Comparison of ENCODE assay signal across 8 cellular contexts in the genomic region with DNA sequence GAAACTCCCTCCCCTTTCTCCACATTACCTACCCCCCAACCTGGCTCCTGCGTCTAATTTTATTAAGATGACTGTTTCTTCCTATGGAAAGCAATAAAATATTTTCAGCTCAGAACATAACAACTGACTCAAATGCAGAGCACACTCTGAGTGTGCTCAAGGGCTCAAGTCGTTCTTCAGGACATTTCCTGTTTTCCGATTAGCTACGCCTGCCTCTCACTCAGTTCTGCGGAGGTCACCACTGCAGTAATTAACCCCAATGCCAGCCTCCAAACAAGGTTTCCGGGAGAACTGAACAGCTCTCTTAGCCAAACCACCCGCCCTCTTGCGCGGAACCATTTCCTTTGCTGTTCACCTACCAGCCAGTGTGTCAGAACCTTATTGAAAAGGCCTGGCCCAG. TPM values are rescaled to one million over a fixed set of nuclear protein-coding genes. Genes with fewer than 3 reads are reported as not detected.
DNase-seq lines count a peak whose midpoint lies in the region; ATAC-seq and TF ChIP-seq lines count a peak whose summit lies in the region.

No MANE protein-coding gene starts in this region.

- TF ChIP-seq CTCF in GM10248 (IDR thresholded peaks at IDR 0.05; ENCODE audit: control extremely low read depth, extremely low read depth, low read depth, missing control alignments) = no peak

- H3K4me1 Mint-ChIP-seq in activated naive CD8-positive, alpha-beta T cell treated with anti-CD3 and anti-CD28 coated beads, Interleukin-2, amount 50 U/mL, for 24 hours = peaks cover 29% of the 10 kb centered on the region

- POLR2A ChIA-PET in GM10248 (lab: Yijun Ruan, JAX) = no interaction called here

- WGBS in mesenchymal stem cell = 8% methylated on average over 9 of the region's 9 CpGs

- H3K27me3 ChIP-seq in mesenchymal stem cell (ENCODE audit: control insufficient read depth in 1 of 2, insufficient read depth in 1 of 2, low read length in 2 of 2) = no peaks in the 10 kb centered on the region

- H3K9me3 Mint-ChIP-seq in activated naive CD8-positive, alpha-beta T cell treated with anti-CD3 and anti-CD28 coated beads, Interleukin-2, amount 50 U/mL, for 24 hours = no peaks in the 10 kb centered on the region

- H3K9me3 ChIP-seq in mesenchymal stem cell (ENCODE audit: control insufficient read depth, low read length) = no peaks in the 10 kb centered on the region

- H3K4ac ChIP-seq in mesenchymal stem cell (ENCODE audit: low read depth in 1 of 2, low read length in 2 of 2) = peak overlapping the region in 1 of 2 experiments; percentile 77

- H3K27ac ChIP-seq in mesenchymal stem cell (ENCODE audit: low read length, poor library complexity, severe bottlenecking) = peak overlapping the region; percentile 98

- peak overlapping the region; percentile 78 for H4K8ac ChIP-seq in mesenchymal stem cell (ENCODE audit: low read length)

- ATAC-seq in activated naive CD8-positive, alpha-beta T cell treated with anti-CD3 and anti-CD28 coated beads, Interleukin-2, amount 50 U/mL, for 24 hours = peak; percentile 59
- ATAC-seq in GM21528 (IDR thresholded peaks at IDR 0.05; ENCODE audit: low FRiP score, unreplicated experiment) (no peak), HG03045 (IDR thresholded peaks at IDR 0.05; ENCODE audit: unreplicated experiment) (no peak)

- peak overlapping the region; percentile 28 for H3K27ac Mint-ChIP-seq in activated naive CD8-positive, alpha-beta T cell treated with anti-CD3 and anti-CD28 coated beads, Interleukin-2, amount 50 U/mL, for 24 hours

- no peak overlapping the region for H2AFZ ChIP-seq in mesenchymal stem cell (ENCODE audit: low read depth, low read length)

- H3K23ac ChIP-seq in mesenchymal stem cell (ENCODE audit: low read length in 2 of 2) = no peak overlapping the region

- H2BK120ac ChIP-seq in mesenchymal stem cell (ENCODE audit: low read depth, low read length) = no peak overlapping the region

- H2BK12ac ChIP-seq in mesenchymal stem cell (ENCODE audit: low read length in 2 of 2) = peak overlapping the region in 1 of 2 experiments; percentile 45

- peaks cover 28% of the 10 kb centered on the region for H3K4me1 ChIP-seq in mesenchymal stem cell (ENCODE audit: control insufficient read depth, insufficient read depth, low read depth, low read length)

- H4K91ac ChIP-seq in mesenchymal stem cell (ENCODE audit: low read length) = no peak overlapping the region

- H3K9ac ChIP-seq in mesenchymal stem cell (ENCODE audit: low read length) = peak overlapping the region; percentile 51

- CTCF ChIA-PET in GM10248 (lab: Yijun Ruan, JAX) = interaction anchor here (0.7 to 1.2 kb wide), 3 partner anchors 12 to 87 kb away, joined by 3 to 5 read pairs (median 3); a partner anchor contains a TSS

- H3K36me3 ChIP-seq in mesenchymal stem cell (ENCODE audit: control insufficient read depth in 1 of 2, insufficient read depth in 2 of 2, low read depth in 1 of 2, low read length in 2 of 2) = peaks cover 20% of the 10 kb centered on the region in 2 experiments

- no peak overlapping the region for H3K4me3 Mint-ChIP-seq in activated naive CD8-positive, alpha-beta T cell treated with anti-CD3 and anti-CD28 coated beads, Interleukin-2, amount 50 U/mL, for 24 hours

- peaks cover 10% of the 10 kb centered on the region for H3K36me3 Mint-ChIP-seq in activated naive CD8-positive, alpha-beta T cell treated with anti-CD3 and anti-CD28 coated beads, Interleukin-2, amount 50 U/mL, for 24 hours (ENCODE audit: low read depth)

- no peak overlapping the region for H3K4me3 ChIP-seq in mesenchymal stem cell (ENCODE audit: insufficient read depth in 1 of 2, low read depth in 1 of 2, low read length in 2 of 2)

- peaks cover 3% of the 10 kb centered on the region for H3K27me3 Mint-ChIP-seq in activated naive CD8-positive, alpha-beta T cell treated with anti-CD3 and anti-CD28 coated beads, Interleukin-2, amount 50 U/mL, for 24 hours

- H2AK5ac ChIP-seq in mesenchymal stem cell (ENCODE audit: low read length, severe bottlenecking) = peak overlapping the region; percentile 28

- H3K18ac ChIP-seq in mesenchymal stem cell (ENCODE audit: low read depth in 1 of 2, low read length in 2 of 2) = peak overlapping the region; percentile 16 to 73

- no peak overlapping the region for H3K14ac ChIP-seq in mesenchymal stem cell (ENCODE audit: low read length in 2 of 2)

- H3K79me1 ChIP-seq in mesenchymal stem cell (replicated peaks; ENCODE audit: low read length, poor library complexity, severe bottlenecking) = no peaks in the 10 kb centered on the region

- H3K4me2 ChIP-seq in mesenchymal stem cell (ENCODE audit: low read length, poor library complexity, severe bottlenecking) = no peak overlapping the region

- peak; percentile 41 for DNase-seq in stimulated activated naive CD4-positive, alpha-beta T cell treated with Interleukin-2 at 50 U/mL for 16 hours (lab: John Stamatoyannopoulos, UW)
- DNase-seq in stimulated activated naive CD4-positive, alpha-beta T cell (lab: John Stamatoyannopoulos, UW) = no peak
- DNase-seq in activated naive CD8-positive, alpha-beta T cell treated with anti-CD3 and anti-CD28 coated beads, Interleukin-2, amount 50 U/mL, for 24 hours = peak; percentile 12
- DNase-seq in mesenchymal stem cell (peak; percentile 74), GM10248 (ENCODE audit: extremely low spot score) (no peak), SHP77 treated with DMSO at 0.1 percent for 48 hours (lab: John Stamatoyannopoulos, UW) (no peak)

- H2BK5ac ChIP-seq in mesenchymal stem cell (ENCODE audit: low read depth, low read length, poor library complexity, severe bottlenecking) = peak overlapping the region; percentile 49

- no peak overlapping the region for H2BK15ac ChIP-seq in mesenchymal stem cell (ENCODE audit: low read depth, poor library complexity, severe bottlenecking)

RNA-seq across cellular contexts. Expression of a gene that starts 19.3 kb away (rescaled TPM):
- 151 TPM for polyA plus RNA-seq in mesenchymal stem cell (2013, experiment 1 of 2)
- 144 TPM for polyA plus RNA-seq in mesenchymal stem cell (2013, experiment 2 of 2)

RNA-seq across cellular contexts. Expression of a gene that starts 33.5 kb away (rescaled TPM):
- polyA plus RNA-seq in mesenchymal stem cell (2013, experiment 1 of 2) = 8.3 TPM
- polyA plus RNA-seq in mesenchymal stem cell (2013, experiment 2 of 2) = 8.3 TPM

Comparison
In these comparisons a context has a peak if more than half of its experiments do, and no peak if none do; other contexts are left out.
1. DNase-seq: peak in stimulated activated naive CD4-positive, alpha-beta T cell treated with Interleukin-2 at 50 U/mL for 16 hours (single experiment), activated naive CD8-positive, alpha-beta T cell treated with anti-CD3 and anti-CD28 coated beads, Interleukin-2, amount 50 U/mL, for 24 hours (single experiment) and mesenchymal stem cell (single experiment); none in stimulated activated naive CD4-positive, alpha-beta T cell (0 of 6), GM10248 (single experiment) and SHP77 treated with DMSO at 0.1 percent for 48 hours (single experiment).